1 cellular context compared by ENCODE assay signal in genomic region chr11:14642873-14643696, GRCh38.
A peak's percentile ranks its signal among the peaks of the same experiment; 100 is the strongest.
TF ChIP-seq lines count a peak whose summit lies in the region.

No MANE protein-coding gene starts in this region.

TF ChIP-seq in K562, 482 proteins besides CTCF, POLR2A, EP300 and RAD21 (continued from another document and continues in another):
- TF ChIP-seq CREBBP (IDR thresholded peaks at IDR 0.05; ENCODE audit: low read depth, low read length) (no peak), ZSCAN29 (IDR thresholded peaks at IDR 0.05) (no peak), TGIF2 (CRISPR knock-in tag; IDR thresholded peaks at IDR 0.05) (no peak), PML (IDR thresholded peaks at IDR 0.05; ENCODE audit: low read length) (no peak), ZBTB49 (CRISPR knock-in tag; IDR thresholded peaks at IDR 0.05; ENCODE audit: borderline replicate concordance) (no peak), ZNF133 (CRISPR knock-in tag; IDR thresholded peaks at IDR 0.05) (no peak), ARID3B (CRISPR knock-in tag; IDR thresholded peaks at IDR 0.05; ENCODE audit: borderline replicate concordance) (no peak), HES1 (IDR thresholded peaks at IDR 0.05; ENCODE audit: low read depth) (no peak), CHD2 (IDR thresholded peaks at IDR 0.05; ENCODE audit: low read depth, low read length) (no peak), PHF8 (IDR thresholded peaks at IDR 0.05; ENCODE audit: borderline replicate concordance, low read length) (peak; percentile 67), ZNF76 (CRISPR knock-in tag; IDR thresholded peaks at IDR 0.05; ENCODE audit: borderline replicate concordance) (no peak; the same call in 1 of the 2 replicates), TARDBP (IDR thresholded peaks at IDR 0.05) (no peak; the same call in 1 of the 2 replicates), ZNF184 (CRISPR knock-in tag; IDR thresholded peaks at IDR 0.05) (no peak), DACH1 (IDR thresholded peaks at IDR 0.05; ENCODE audit: partially characterized antibody) (no peak), SRSF1 (IDR thresholded peaks at IDR 0.05; ENCODE audit: low read depth, low read length) (no peak), MEIS2 (IDR thresholded peaks at IDR 0.05; ENCODE audit: partially characterized antibody) (no peak), SP2 (IDR thresholded peaks at IDR 0.05; ENCODE audit: extremely low read depth, low read depth, low read length, poor library complexity, severe bottlenecking) (no peak), PREB (CRISPR knock-in tag; IDR thresholded peaks at IDR 0.05) (no peak), GTF2A2 (tag; IDR thresholded peaks at IDR 0.05) (peak; percentile 53; the same call in 1 of the 2 replicates), ZNF311 (CRISPR knock-in tag; IDR thresholded peaks at IDR 0.05) (peak; percentile 84), TAF9B (IDR thresholded peaks at IDR 0.05; ENCODE audit: partially characterized antibody) (no peak), ZNF639 (CRISPR knock-in tag; conservative IDR thresholded peaks at IDR 0.05 in 1 of 2, IDR thresholded peaks at IDR 0.05 in 1 of 2) (peak in 1 of 2 experiments; percentile 88; a peak in 2 of 4 replicates), FUS (optimal IDR thresholded peaks at IDR 0.05; ENCODE audit: low read depth, low read length) (no peak), SMAD3 (CRISPR knock-in tag; conservative IDR thresholded peaks at IDR 0.05) (peak; percentile 34; the same call in 1 of the 2 replicates), ZNF316 (IDR thresholded peaks at IDR 0.05) (peak; percentile 34; the same call in 1 of the 2 replicates), ZNF740 (CRISPR knock-in tag; IDR thresholded peaks at IDR 0.05) (no peak), ZNF740 (tag; IDR thresholded peaks at IDR 0.05) (peak in 1 of 2 experiments; percentile 77; a peak in 2 of 4 replicates), BRD9 (IDR thresholded peaks at IDR 0.05; ENCODE audit: low read depth, partially characterized antibody) (no peak), MED1 (CRISPR knock-in tag; IDR thresholded peaks at IDR 0.05; ENCODE audit: borderline replicate concordance) (no peak), KDM1A (IDR thresholded peaks at IDR 0.05) (no peak), ZZZ3 (IDR thresholded peaks at IDR 0.05) (no peak), EGR1 (conservative IDR thresholded peaks at IDR 0.05) (no peak), NR2F6 (CRISPR knock-in tag; IDR thresholded peaks at IDR 0.05) (no peak), ETV1 (tag; conservative IDR thresholded peaks at IDR 0.05; ENCODE audit: low read depth) (no peak), ETV6 (IDR thresholded peaks at IDR 0.05; ENCODE audit: borderline replicate concordance in 1 of 2, low read depth in 2 of 2, low read length in 1 of 2) (no peak), ETV6 (CRISPR knock-in tag; IDR thresholded peaks at IDR 0.05; ENCODE audit: borderline replicate concordance) (no peak), TCF3 (CRISPR knock-in tag; IDR thresholded peaks at IDR 0.05) (no peak), E2F3 (CRISPR knock-in tag; IDR thresholded peaks at IDR 0.05) (peak; percentile 55; the same call in 1 of the 2 replicates), HMGN3 (IDR thresholded peaks at IDR 0.05; ENCODE audit: borderline replicate concordance, extremely low read depth, insufficient read length, low read depth, low read length) (no peak), SMAD4 (CRISPR knock-in tag; conservative IDR thresholded peaks at IDR 0.05) (peak; percentile 26), NR2C1 (IDR thresholded peaks at IDR 0.05) (no peak), NR2C1 (tag; IDR thresholded peaks at IDR 0.05) (no peak; the same call in 1 of the 2 replicates), HNRNPL (IDR thresholded peaks at IDR 0.05; ENCODE audit: low read depth, low read length) (no peak), USF1 (CRISPR knock-in tag; IDR thresholded peaks at IDR 0.05) (no peak), LARP7 (IDR thresholded peaks at IDR 0.05) (no peak), RBM34 (IDR thresholded peaks at IDR 0.05; ENCODE audit: borderline replicate concordance, insufficient read depth, low read length) (no peak), VEZF1 (CRISPR knock-in tag; IDR thresholded peaks at IDR 0.05) (no peak), PBX2 (CRISPR knock-in tag; IDR thresholded peaks at IDR 0.05; ENCODE audit: low read depth) (no peak), PBX2 (tag; conservative IDR thresholded peaks at IDR 0.05; ENCODE audit: low read depth) (no peak), ZNF3 (CRISPR knock-in tag; IDR thresholded peaks at IDR 0.05) (no peak), MLLT1 (IDR thresholded peaks at IDR 0.05) (no peak), DIDO1 (tag; IDR thresholded peaks at IDR 0.05; ENCODE audit: low read depth) (no peak), MAFF (IDR thresholded peaks at IDR 0.05; ENCODE audit: low read length) (no peak), NBN (IDR thresholded peaks at IDR 0.05; ENCODE audit: low read depth) (no peak), THAP7 (CRISPR knock-in tag; IDR thresholded peaks at IDR 0.05) (no peak), ZNF12 (CRISPR knock-in tag; IDR thresholded peaks at IDR 0.05) (peak; percentile 62; the same call in 1 of the 2 replicates), MBD2 (IDR thresholded peaks at IDR 0.05; ENCODE audit: borderline replicate concordance, low read depth) (no peak), POLR3G (IDR thresholded peaks at IDR 0.05; ENCODE audit: extremely low read depth, insufficient read length, insufficient replicate concordance) (no peak)
